ENCODE assay signal across 8 cellular contexts in genomic region chr17:39400547-39401411, GRCh38. TPM values are rescaled to one million over a fixed set of nuclear protein-coding genes. Genes with fewer than 3 reads are reported as not detected.
DNase-seq lines count a peak whose midpoint lies in the region; ATAC-seq and TF ChIP-seq lines count a peak whose summit lies in the region.

No MANE protein-coding gene starts in this region.

- no peaks in the 10 kb centered on the region for H3K9me3 Mint-ChIP-seq in activated CD4-positive, alpha-beta T cell treated with anti-CD3 and anti-CD28 coated beads, Interleukin-2, amount 10 ng/mL, durations not matched to agents 24 days and 14 days
- H3K9me3 Mint-ChIP-seq in activated naive CD4-positive, alpha-beta T cell treated with anti-CD3 and anti-CD28 coated beads, Interleukin-2, amount 50 U/mL, for 24 hours = no peaks in the 10 kb centered on the region
- H3K9me3 Mint-ChIP-seq in progenitor cell of endocrine pancreas (ENCODE audit: low read depth) = no peaks in the 10 kb centered on the region

- intact Hi-C loops in activated CD4-positive, alpha-beta T cell treated with anti-CD3 and anti-CD28 coated beads, Interleukin-2, amount 10 ng/mL, durations not matched to agents 24 days and 14 days (cut with micrococcal nuclease) = loop anchor here (5.0 to 10.0 kb wide), 2 partner anchors 196 to 548 kb away; partner anchors contain the start of genes RPL19 and RPL23
- intact Hi-C loops in left ventricle myocardium superior (cut with micrococcal nuclease) = no loop called here

- ATAC-seq in left ventricle myocardium superior (peak; percentile 16), GM21390 (IDR thresholded peaks at IDR 0.05; ENCODE audit: unreplicated experiment) (no peak)

- peak overlapping the region; percentile 93 for H3K4me3 Mint-ChIP-seq in activated CD4-positive, alpha-beta T cell treated with anti-CD3 and anti-CD28 coated beads, Interleukin-2, amount 10 ng/mL, durations not matched to agents 24 days and 14 days
- H3K4me3 Mint-ChIP-seq in activated naive CD4-positive, alpha-beta T cell treated with anti-CD3 and anti-CD28 coated beads, Interleukin-2, amount 50 U/mL, for 24 hours = peak overlapping the region; percentile 96
- H3K4me3 Mint-ChIP-seq in progenitor cell of endocrine pancreas (ENCODE audit: low read depth) = peak overlapping the region; percentile 94

- H3K36me3 Mint-ChIP-seq in activated CD4-positive, alpha-beta T cell treated with anti-CD3 and anti-CD28 coated beads, Interleukin-2, amount 10 ng/mL, durations not matched to agents 24 days and 14 days (ENCODE audit: low read depth) = peaks cover 6% of the 10 kb centered on the region
- peaks cover 3% of the 10 kb centered on the region for H3K36me3 Mint-ChIP-seq in activated naive CD4-positive, alpha-beta T cell treated with anti-CD3 and anti-CD28 coated beads, Interleukin-2, amount 50 U/mL, for 24 hours
- no peaks in the 10 kb centered on the region for H3K36me3 Mint-ChIP-seq in progenitor cell of endocrine pancreas (ENCODE audit: insufficient read depth)

- no peaks in the 10 kb centered on the region for H3K27me3 Mint-ChIP-seq in activated CD4-positive, alpha-beta T cell treated with anti-CD3 and anti-CD28 coated beads, Interleukin-2, amount 10 ng/mL, durations not matched to agents 24 days and 14 days
- no peaks in the 10 kb centered on the region for H3K27me3 Mint-ChIP-seq in activated naive CD4-positive, alpha-beta T cell treated with anti-CD3 and anti-CD28 coated beads, Interleukin-2, amount 50 U/mL, for 24 hours
- H3K27me3 Mint-ChIP-seq in progenitor cell of endocrine pancreas = no peaks in the 10 kb centered on the region

- H3K27ac Mint-ChIP-seq in activated CD4-positive, alpha-beta T cell treated with anti-CD3 and anti-CD28 coated beads, Interleukin-2, amount 10 ng/mL, durations not matched to agents 24 days and 14 days = peak overlapping the region; percentile 78
- peak overlapping the region; percentile 93 for H3K27ac Mint-ChIP-seq in activated naive CD4-positive, alpha-beta T cell treated with anti-CD3 and anti-CD28 coated beads, Interleukin-2, amount 50 U/mL, for 24 hours
- H3K27ac Mint-ChIP-seq in progenitor cell of endocrine pancreas = peak overlapping the region; percentile 98

- no peak for TF ChIP-seq CTCF in progenitor cell of endocrine pancreas (IDR thresholded peaks at IDR 0.05; ENCODE audit: unreplicated experiment)

- peaks cover 32% of the 10 kb centered on the region for H3K4me1 Mint-ChIP-seq in activated CD4-positive, alpha-beta T cell treated with anti-CD3 and anti-CD28 coated beads, Interleukin-2, amount 10 ng/mL, durations not matched to agents 24 days and 14 days
- peaks cover 67% of the 10 kb centered on the region for H3K4me1 Mint-ChIP-seq in activated naive CD4-positive, alpha-beta T cell treated with anti-CD3 and anti-CD28 coated beads, Interleukin-2, amount 50 U/mL, for 24 hours
- H3K4me1 Mint-ChIP-seq in progenitor cell of endocrine pancreas (ENCODE audit: low read depth) = peaks cover 7% of the 10 kb centered on the region

- no peak for DNase-seq in activated CD4-positive, alpha-beta T cell treated with anti-CD3 and anti-CD28 coated beads, Interleukin-2, amount 10 ng/mL, durations not matched to agents 24 days and 14 days
- no peak for DNase-seq in activated CD4-positive, alpha-beta T cell treated with anti-CD3 and anti-CD28 coated beads, Interleukin-2, amount 50 U/mL, for 48 hours
- peak; percentile 10 for DNase-seq in HuH-7.5 (ENCODE audit: low spot score)
- DNase-seq in left ventricle myocardium superior = no peak
- peak; percentile 10 for DNase-seq in progenitor cell of endocrine pancreas (ENCODE audit: low spot score, unreplicated experiment)
- no peak for DNase-seq in NCI-H2107 treated with DMSO at 0.1 percent for 48 hours (lab: John Stamatoyannopoulos, UW; ENCODE audit: unreplicated experiment)

RNA-seq across cellular contexts. Expression of gene FBXL20, which starts 0.6 kb away (rescaled TPM):
- total RNA-seq in activated CD4-positive, alpha-beta T cell treated with anti-CD3 and anti-CD28 coated beads, Interleukin-2, amount 10 ng/mL, durations not matched to agents 24 days and 14 days = 20.8 and 21.8 TPM in 2 replicates
- total RNA-seq in left ventricle myocardium superior (13.4 TPM), progenitor cell of endocrine pancreas (21.7 and 26.8 TPM in 2 replicates)

RNA-seq across cellular contexts. Expression of gene MED1, which starts 50.3 kb away (rescaled TPM):
- 70.9 and 73.0 TPM in 2 replicates for total RNA-seq in activated CD4-positive, alpha-beta T cell treated with anti-CD3 and anti-CD28 coated beads, Interleukin-2, amount 10 ng/mL, durations not matched to agents 24 days and 14 days
- total RNA-seq in left ventricle myocardium superior (21.5 TPM), progenitor cell of endocrine pancreas (41.6 and 44.4 TPM in 2 replicates)

Comparison
In these comparisons a context has a peak if more than half of its experiments do, and no peak if none do; other contexts are left out.
1. DNase-seq: peak in HuH-7.5 (single experiment) and progenitor cell of endocrine pancreas (single experiment); none in activated CD4-positive, alpha-beta T cell treated with anti-CD3 and anti-CD28 coated beads, Interleukin-2, amount 10 ng/mL, durations not matched to agents 24 days and 14 days (single experiment), activated CD4-positive, alpha-beta T cell treated with anti-CD3 and anti-CD28 coated beads, Interleukin-2, amount 50 U/mL, for 48 hours (0 of 2), left ventricle myocardium superior (single experiment) and NCI-H2107 treated with DMSO at 0.1 percent for 48 hours (single experiment).
2. Peak in every context shown above with its lines, with median percentiles within 50 percentile points of each other: H3K27ac Mint-ChIP-seq and H3K4me3 Mint-ChIP-seq.